Comparison of ENCODE assay signal across 9 cellular contexts in the genomic region with DNA sequence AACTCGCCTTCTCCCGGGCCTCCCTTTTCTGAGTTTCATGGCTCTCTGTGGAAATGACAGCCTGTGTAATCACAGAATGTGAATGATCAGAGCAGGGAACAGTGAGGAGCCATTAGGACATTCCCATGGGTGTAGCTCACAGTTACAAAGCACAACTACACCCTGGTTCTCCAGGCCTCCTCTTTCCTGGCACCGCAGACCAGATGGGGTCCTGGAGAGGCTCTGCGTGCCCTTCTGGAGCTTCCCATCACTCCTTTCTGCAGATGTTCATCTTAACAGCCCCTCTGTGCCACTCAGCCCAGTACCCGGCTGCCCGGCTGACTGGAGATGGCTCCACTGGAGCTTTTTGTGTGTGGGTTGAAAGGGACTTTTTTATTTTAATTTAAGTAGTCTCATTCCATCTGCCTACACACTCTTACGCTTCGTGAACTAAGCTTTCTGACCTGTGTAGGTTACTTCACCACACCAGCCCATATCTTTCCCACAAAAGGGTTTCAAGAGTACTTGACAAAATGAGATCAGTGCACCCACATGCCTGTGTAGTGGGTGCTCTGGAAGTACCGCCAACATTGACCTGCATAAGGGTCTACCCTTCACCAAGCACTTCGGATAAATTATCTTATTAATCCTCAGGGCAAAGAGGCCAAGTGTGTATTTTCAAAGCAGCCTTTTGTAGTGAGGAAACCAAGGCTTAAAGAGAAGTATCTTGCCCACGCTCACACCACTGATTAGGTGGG.
A peak's percentile ranks its signal among the peaks of the same experiment; 100 is the strongest.
DNase-seq lines count a peak whose midpoint lies in the region; ATAC-seq lines count a peak whose summit lies in the region.
"Had no signal": no experiment of that assay in that cellular context is flagged by ENCODE, and none has a peak within 500 bp of the region (broad histone marks: within the 10 kb centered on the region; RNA-seq: fewer than 3 reads in every experiment).

No MANE protein-coding gene starts in this region.

- H3K9me3 ChIP-seq in iPS-15b (ENCODE audit: control insufficient read depth, insufficient read depth, low read length), result no peaks in the 10 kb centered on the region
- H3K9me3 ChIP-seq: thyroid gland had no signal

- no peaks in the 10 kb centered on the region for H3K27me3 ChIP-seq in iPS-15b (ENCODE audit: control insufficient read depth, insufficient read depth, low read length)
- H3K27me3 ChIP-seq: thyroid gland had no signal

- no peak overlapping the region for H3K4me3 ChIP-seq in iPS-15b (ENCODE audit: low read depth, low read length)
- H3K4me3 ChIP-seq: thyroid gland had no signal

- DNase-seq in activated gamma-delta T cell treated with anti-CD3 and anti-CD28 coated beads, Interleukin-2, amount 50 U/mL, for 16 hours (ENCODE audit: low read depth), result peak; percentile 33
- DNase-seq in activated gamma-delta T cell (lab: John Stamatoyannopoulos, UW) (no peak), NOMO-1 (lab: John Stamatoyannopoulos, UW; ENCODE audit: unreplicated experiment in 2 of 2) (no peak), NOMO-1 treated with dmso at 0.1 percent for 144 hours (lab: John Stamatoyannopoulos, UW; ENCODE audit: unreplicated experiment) (no peak)
- DNase-seq in activated CD8-positive, alpha-beta memory T cell treated with anti-CD3 and anti-CD28 coated beads, Interleukin-2, amount 50 U/mL, for 4 hours, result peak; percentile 42
- peak; percentile 38 to 52 for DNase-seq in stimulated activated CD8-positive, alpha-beta memory T cell treated with anti-CD3 and anti-CD28 coated beads, Interleukin-15, amount 100 ng/mL, for 48 hours (ENCODE audit: low read depth in 2 of 2)

- H3K9ac ChIP-seq in iPS-15b (ENCODE audit: low read depth, low read length), result peak overlapping the region; percentile 37

- peak; percentile 55 for ATAC-seq in HG03196 (IDR thresholded peaks at IDR 0.05; ENCODE audit: unreplicated experiment)

- H3K4me1 ChIP-seq in iPS-15b (ENCODE audit: control insufficient read depth, insufficient read depth, low read length), result no peaks in the 10 kb centered on the region

- peaks cover 8% of the 10 kb centered on the region for H3K36me3 ChIP-seq in iPS-15b (ENCODE audit: control insufficient read depth, insufficient read depth, low read length)

Comparison
In these comparisons a context has a peak if more than half of its experiments do, and no peak if none do; other contexts are left out.
1. DNase-seq: peak in activated gamma-delta T cell treated with anti-CD3 and anti-CD28 coated beads, Interleukin-2, amount 50 U/mL, for 16 hours (single experiment), activated CD8-positive, alpha-beta memory T cell treated with anti-CD3 and anti-CD28 coated beads, Interleukin-2, amount 50 U/mL, for 4 hours (single experiment) and stimulated activated CD8-positive, alpha-beta memory T cell treated with anti-CD3 and anti-CD28 coated beads, Interleukin-15, amount 100 ng/mL, for 48 hours (2 of 2); none in activated gamma-delta T cell (single experiment), NOMO-1 (0 of 2) and NOMO-1 treated with dmso at 0.1 percent for 144 hours (single experiment).